27 cellular contexts compared by ENCODE assay signal in genomic region chr14:90126260-90126659, GRCh38.
"Had no signal": no experiment of that assay in that cellular context is flagged by ENCODE, and none has a peak within 500 bp of the region (broad histone marks: within the 10 kb centered on the region; RNA-seq: fewer than 3 reads in every experiment).

No MANE protein-coding gene starts in this region.

- H3K36me3 ChIP-seq: colonic mucosa, esophagus squamous epithelium, gastrocnemius medialis, heart right ventricle, left lung, lower lobe of right lung had no signal

- H3K27me3 Mint-ChIP-seq: dendritic cell treated with granulocyte-macrophage colony-stimulating factor and Interleukin-4, amounts not matched to agents 40 ng/mL and 50 ng/mL, for 4 days had no signal

- FAIRE-seq: endometrium, islet of Langerhans, keratinocyte had no signal

- H3K27me3 ChIP-seq: colonic mucosa, gastrocnemius medialis, left lung had no signal

- ATAC-seq: effector memory CD8-positive, alpha-beta T cell; esophagus mucosa; gastrocnemius medialis; heart right ventricle; left cardiac atrium; left lung; left ventricle myocardium superior; lower lobe of right lung; naive thymus-derived CD4-positive, alpha-beta T cell had no signal

- H3K27ac Mint-ChIP-seq: dendritic cell treated with granulocyte-macrophage colony-stimulating factor and Interleukin-4, amounts not matched to agents 40 ng/mL and 50 ng/mL, for 4 days; effector memory CD8-positive, alpha-beta T cell; endodermal cell; naive thymus-derived CD4-positive, alpha-beta T cell had no signal

- H3K36me3 Mint-ChIP-seq: naive thymus-derived CD4-positive, alpha-beta T cell had no signal

- H3K4me1 Mint-ChIP-seq: naive thymus-derived CD4-positive, alpha-beta T cell had no signal

- H3K4me3 Mint-ChIP-seq: dendritic cell treated with granulocyte-macrophage colony-stimulating factor and Interleukin-4, amounts not matched to agents 40 ng/mL and 50 ng/mL, for 4 days; effector memory CD8-positive, alpha-beta T cell; endodermal cell; naive thymus-derived CD4-positive, alpha-beta T cell had no signal

- H3K4me1 ChIP-seq: colonic mucosa, esophagus squamous epithelium, gastrocnemius medialis, heart right ventricle, left lung, lower lobe of right lung had no signal

- H3K27ac ChIP-seq: colonic mucosa, epithelial cell of prostate, esophagus squamous epithelium, gastrocnemius medialis, heart right ventricle, left lung, lower lobe of right lung had no signal

- H3K9me3 ChIP-seq: colonic mucosa, esophagus squamous epithelium, gastrocnemius medialis, heart right ventricle, left lung, lower lobe of right lung had no signal

- DNase-seq: colonic mucosa; cortex of kidney; effector CD8-positive, alpha-beta T cell; effector memory CD8-positive, alpha-beta T cell; endodermal cell; erythroblast; esophagus squamous epithelium; foreskin fibroblast; foreskin melanocyte; gastrocnemius medialis; glutamatergic neuron; head of caudate nucleus; heart right ventricle; hippocampal formation; left cardiac atrium; left lung; left ventricle myocardium superior; lower lobe of right lung; mesenchymal stem cell; midbrain; naive thymus-derived CD4-positive, alpha-beta T cell had no signal

- H3K9me3 Mint-ChIP-seq: dendritic cell treated with granulocyte-macrophage colony-stimulating factor and Interleukin-4, amounts not matched to agents 40 ng/mL and 50 ng/mL, for 4 days; effector memory CD8-positive, alpha-beta T cell had no signal

- H3K4me3 ChIP-seq: colonic mucosa, esophagus squamous epithelium, gastrocnemius medialis, heart right ventricle, left lung, lower lobe of right lung had no signal
